ENCODE assay signal across 27 cellular contexts in genomic region chr9:108668191-108668940, GRCh38.
DNase-seq lines count a peak whose midpoint lies in the region; ATAC-seq and TF ChIP-seq lines count a peak whose summit lies in the region.
"Had no signal": no experiment of that assay in that cellular context is flagged by ENCODE, and none has a peak within 500 bp of the region (broad histone marks: within the 10 kb centered on the region; RNA-seq: fewer than 3 reads in every experiment).

No MANE protein-coding gene starts in this region.

- TF ChIP-seq CTCF in foreskin keratinocyte (conservative IDR thresholded peaks at IDR 0.05) (no peak), vagina (IDR thresholded peaks at IDR 0.05) (no peak)

- TF ChIP-seq POLR2A in vagina (IDR thresholded peaks at IDR 0.05) = no peak

- no peaks in the 10 kb centered on the region for H3K9me3 ChIP-seq in vagina
- H3K9me3 ChIP-seq: Caco-2, HAP-1, MG63, SJSA1 had no signal

- no peak overlapping the region for H3K4me3 Mint-ChIP-seq in stimulated activated naive CD8-positive, alpha-beta T cell treated with anti-CD3 and anti-CD28 coated beads, Interleukin-15, amount 100 ng/mL, for 72 hours
- H3K4me3 Mint-ChIP-seq: CD8-positive, alpha-beta T cell had no signal

- DNase-seq in stimulated activated naive CD8-positive, alpha-beta T cell treated with anti-CD3 and anti-CD28 coated beads, Interleukin-15, amount 100 ng/mL, for 72 hours = no peak
- no peak for DNase-seq in stimulated activated naive CD8-positive, alpha-beta T cell treated with anti-CD3 and anti-CD28 coated beads, Interleukin-15, Interleukin-2, amounts not matched to agents 100 U/mL and 50 U/mL, for 24 hours
- DNase-seq in M059J (ENCODE audit: low read depth) (peak; percentile 53), foreskin keratinocyte (no peak), vagina (ENCODE audit: extremely low spot score in 2 of 2) (peak; percentile 78 to 84), cortex of kidney (lab: John Stamatoyannopoulos, UW) (no peak), occipital lobe (lab: John Stamatoyannopoulos, UW) (no peak)
- DNase-seq: C1 segment of cervical spinal cord; Caco-2; CD8-positive, alpha-beta T cell; GOT3; Kasumi-1; MG63; NCI-H1105 treated with DMSO at 0.1 percent for 48 hours; NCI-H146; NCI-H1930; NCI-H446 treated with DMSO at 0.1 percent for 48 hours; NCI-H526; NCI-H82; NK-92 treated with Interleukin-12 subunit alpha and Interleukin-12 subunit beta, amount 100 ng/mL, for 24 hours; PC-3; Right ventricle myocardium superior had no signal

- peak; percentile 28 for ATAC-seq in stimulated activated naive CD8-positive, alpha-beta T cell treated with anti-CD3 and anti-CD28 coated beads, Interleukin-15, amount 100 ng/mL, for 72 hours
- ATAC-seq in stimulated activated naive CD8-positive, alpha-beta T cell treated with anti-CD3 and anti-CD28 coated beads, Interleukin-15, Interleukin-2, amounts not matched to agents 100 U/mL and 50 U/mL, for 24 hours = no peak
- ATAC-seq in foreskin keratinocyte (no peak), GM21825 (IDR thresholded peaks at IDR 0.05; ENCODE audit: unreplicated experiment) (no peak)
- ATAC-seq: CD8-positive, alpha-beta T cell; HepG2; K562; PC-3 had no signal

- no peaks in the 10 kb centered on the region for H3K36me3 ChIP-seq in vagina
- H3K36me3 ChIP-seq: HAP-1, MG63, SJSA1 had no signal

- H3K27me3 Mint-ChIP-seq in stimulated activated naive CD8-positive, alpha-beta T cell treated with anti-CD3 and anti-CD28 coated beads, Interleukin-15, amount 100 ng/mL, for 72 hours = no peaks in the 10 kb centered on the region

- H3K4me1 ChIP-seq in foreskin keratinocyte (peaks cover 29% of the 10 kb centered on the region), vagina (peaks cover 31% of the 10 kb centered on the region)
- H3K4me1 ChIP-seq: Caco-2, SJSA1 had no signal

- H3K4me3 ChIP-seq in vagina = no peak overlapping the region
- H3K4me3 ChIP-seq: HAP-1, K562, MG63, SJSA1 had no signal

- H3K27me3 ChIP-seq in foreskin keratinocyte (no peaks in the 10 kb centered on the region), vagina (no peaks in the 10 kb centered on the region)
- H3K27me3 ChIP-seq: MG63, SJSA1 had no signal

- H3K9me3 Mint-ChIP-seq in stimulated activated naive CD8-positive, alpha-beta T cell treated with anti-CD3 and anti-CD28 coated beads, Interleukin-15, amount 100 ng/mL, for 72 hours = peaks cover 0 to 8% of the 10 kb centered on the region in 2 donors
- H3K9me3 Mint-ChIP-seq: CD8-positive, alpha-beta T cell had no signal

- peak overlapping the region; percentile 15 for H3K27ac ChIP-seq in foreskin keratinocyte
- no peak overlapping the region for H3K27ac ChIP-seq in vagina
- H3K27ac ChIP-seq: SJSA1 had no signal

- H3K4me1 Mint-ChIP-seq in stimulated activated naive CD8-positive, alpha-beta T cell treated with anti-CD3 and anti-CD28 coated beads, Interleukin-15, amount 100 ng/mL, for 72 hours = no peaks in the 10 kb centered on the region

- intact Hi-C loops in vagina (cut with DNase I) = no loop called here

- H3K27ac Mint-ChIP-seq in stimulated activated naive CD8-positive, alpha-beta T cell treated with anti-CD3 and anti-CD28 coated beads, Interleukin-15, amount 100 ng/mL, for 72 hours = no peak overlapping the region
- H3K27ac Mint-ChIP-seq: CD8-positive, alpha-beta T cell had no signal

Comparison
In these comparisons a context has a peak if more than half of its experiments do, and no peak if none do; other contexts are left out.
1. DNase-seq: peak in M059J (single experiment) and vagina (2 of 2); none in stimulated activated naive CD8-positive, alpha-beta T cell treated with anti-CD3 and anti-CD28 coated beads, Interleukin-15, amount 100 ng/mL, for 72 hours (0 of 2), stimulated activated naive CD8-positive, alpha-beta T cell treated with anti-CD3 and anti-CD28 coated beads, Interleukin-15, Interleukin-2, amounts not matched to agents 100 U/mL and 50 U/mL, for 24 hours (single experiment), foreskin keratinocyte (0 of 2), cortex of kidney (single experiment) and occipital lobe (single experiment).